In the genomic region with DNA sequence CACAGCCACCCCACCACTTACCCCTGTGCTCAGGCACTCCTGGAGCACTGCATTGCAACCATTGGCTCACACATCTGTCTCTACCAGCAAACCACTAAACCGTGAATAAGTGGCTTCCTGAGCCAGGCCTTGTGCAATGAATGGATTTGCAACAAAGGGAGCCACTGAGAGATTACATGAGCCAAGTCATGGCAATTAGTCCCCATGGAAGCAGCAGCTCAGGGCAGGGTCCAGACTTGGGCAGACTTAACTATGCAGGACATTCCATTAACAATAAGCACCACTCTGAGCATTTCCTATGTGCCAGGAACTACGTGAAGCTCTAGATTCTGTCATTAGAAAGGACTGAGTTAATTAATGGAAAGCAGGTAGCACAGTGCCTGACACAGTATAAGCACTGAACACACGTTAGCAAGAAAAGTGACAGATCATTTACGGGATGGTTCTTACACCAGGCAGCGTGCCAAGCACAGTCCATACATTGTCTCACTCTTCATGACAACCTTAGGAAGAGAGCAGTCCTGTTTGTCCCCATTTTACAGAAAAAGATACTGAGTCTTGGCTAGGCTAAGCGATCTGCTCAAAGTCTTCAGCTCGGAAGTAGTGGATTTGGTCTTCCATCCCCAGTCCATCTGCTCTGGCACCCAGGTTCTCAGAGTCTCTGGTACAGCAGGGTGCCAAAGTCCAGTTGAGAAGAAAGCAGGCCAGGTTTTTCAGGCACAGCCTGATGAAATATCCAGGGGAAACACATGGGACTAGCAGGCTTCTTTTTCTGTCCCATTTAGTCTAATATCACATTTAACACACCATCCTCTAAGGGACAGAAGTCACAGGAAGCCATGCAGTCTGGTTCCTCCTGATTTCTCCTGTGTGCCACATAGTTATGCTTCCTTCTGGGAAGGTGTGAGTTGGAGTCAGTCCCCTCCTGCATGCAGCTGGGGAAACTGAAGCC, we compare ENCODE assay signal across 8 cellular contexts.
DNase-seq lines count a peak whose midpoint lies in the region; ATAC-seq and TF ChIP-seq lines count a peak whose summit lies in the region.

No MANE protein-coding gene starts in this region.

- no peak overlapping the region for H3K4me3 ChIP-seq in RWPE2 (ENCODE audit: severe bottlenecking)

- no peak for ATAC-seq in RWPE2 (ENCODE audit: low read depth)
- no peak for ATAC-seq in stimulated activated effector memory CD8-positive, alpha-beta T cell treated with anti-CD3 and anti-CD28 coated beads, Interleukin-12 subunit alpha, Interleukin-12 subunit beta, amount 100 ng/mL, for 72 hours
- no peak for ATAC-seq in HG02642 (IDR thresholded peaks at IDR 0.05; ENCODE audit: poor library complexity, unreplicated experiment)

- TF ChIP-seq CTCF in AG09319 (IDR thresholded peaks at IDR 0.05; ENCODE audit: low read depth, low read length) (no peak), RWPE2 (IDR thresholded peaks at IDR 0.05; ENCODE audit: poor library complexity, severe bottlenecking) (no peak)

- H3K36me3 ChIP-seq in RWPE2 (ENCODE audit: low read depth), result no peaks in the 10 kb centered on the region

- H3K27ac Mint-ChIP-seq in stimulated activated effector memory CD8-positive, alpha-beta T cell treated with anti-CD3 and anti-CD28 coated beads, Interleukin-12 subunit alpha, Interleukin-12 subunit beta, amount 100 ng/mL, for 72 hours, result peak overlapping the region; percentile 97

- peak overlapping the region; percentile 28 for H3K4me3 Mint-ChIP-seq in stimulated activated effector memory CD8-positive, alpha-beta T cell treated with anti-CD3 and anti-CD28 coated beads, Interleukin-12 subunit alpha, Interleukin-12 subunit beta, amount 100 ng/mL, for 72 hours

- H3K9me3 Mint-ChIP-seq in stimulated activated effector memory CD8-positive, alpha-beta T cell treated with anti-CD3 and anti-CD28 coated beads, Interleukin-12 subunit alpha, Interleukin-12 subunit beta, amount 100 ng/mL, for 72 hours, result no peaks in the 10 kb centered on the region

- H3K4me1 ChIP-seq in RWPE2 (ENCODE audit: insufficient read depth, poor library complexity, severe bottlenecking), result peaks cover 20% of the 10 kb centered on the region

- peaks cover 56% of the 10 kb centered on the region for H3K4me1 Mint-ChIP-seq in stimulated activated effector memory CD8-positive, alpha-beta T cell treated with anti-CD3 and anti-CD28 coated beads, Interleukin-12 subunit alpha, Interleukin-12 subunit beta, amount 100 ng/mL, for 72 hours

- peak overlapping the region; percentile 2 for H3K27ac ChIP-seq in RWPE2 (ENCODE audit: poor library complexity, severe bottlenecking)

- no peaks in the 10 kb centered on the region for H3K9me3 ChIP-seq in RWPE2 (ENCODE audit: severe bottlenecking)

- peak; percentile 40 for DNase-seq in AG09319 (ENCODE audit: extremely low read depth, low read depth)
- peak; percentile 68 for DNase-seq in HuH-7 (ENCODE audit: low spot score)
- DNase-seq in RWPE2 (ENCODE audit: low spot score), result no peak
- DNase-seq in fibroblast of peridontal ligament (ENCODE audit: extremely low read depth), result peak; percentile 67
- no peak for DNase-seq in stimulated activated effector memory CD8-positive, alpha-beta T cell treated with anti-CD3 and anti-CD28 coated beads, Interleukin-12 subunit alpha, Interleukin-12 subunit beta, amount 100 ng/mL, for 72 hours (ENCODE audit: low spot score in 2 of 2)
- DNase-seq in dedifferentiated amniotic fluid mesenchymal stem cell (ENCODE audit: extremely low spot score), result no peak
- DNase-seq in iPS-NIHi11 (ENCODE audit: low spot score), result no peak

- H3K27me3 ChIP-seq in RWPE2 (ENCODE audit: insufficient read depth, poor library complexity, severe bottlenecking), result no peaks in the 10 kb centered on the region

- no peaks in the 10 kb centered on the region for H3K36me3 Mint-ChIP-seq in stimulated activated effector memory CD8-positive, alpha-beta T cell treated with anti-CD3 and anti-CD28 coated beads, Interleukin-12 subunit alpha, Interleukin-12 subunit beta, amount 100 ng/mL, for 72 hours

Comparison
In these comparisons a context has a peak if more than half of its experiments do, and no peak if none do; other contexts are left out.
1. DNase-seq: peak in AG09319 (single experiment), HuH-7 (single experiment) and fibroblast of peridontal ligament (single experiment); none in RWPE2 (single experiment), stimulated activated effector memory CD8-positive, alpha-beta T cell treated with anti-CD3 and anti-CD28 coated beads, Interleukin-12 subunit alpha, Interleukin-12 subunit beta, amount 100 ng/mL, for 72 hours (0 of 2), dedifferentiated amniotic fluid mesenchymal stem cell (single experiment) and iPS-NIHi11 (single experiment).